ENCODE assay signal across 15 cellular contexts in genomic region chr5:1038417-1039209, GRCh38.
"Had no signal": no experiment of that assay in that cellular context is flagged by ENCODE, and none has a peak within 500 bp of the region (broad histone marks: within the 10 kb centered on the region; RNA-seq: fewer than 3 reads in every experiment).

No MANE protein-coding gene starts in this region.

- H3K27ac ChIP-seq: dorsolateral prefrontal cortex, gastroesophageal sphincter, heart right ventricle, psoas muscle, tibial artery had no signal

- H3K27ac Mint-ChIP-seq: activated naive CD4-positive, alpha-beta T cell treated with anti-CD3 and anti-CD28 coated beads for 36 hours; activated T-helper 2 cell treated with anti-CD3 and anti-CD28 coated beads, Interferon-gamma antibody, Interleukin-2, Interleukin-4, amounts not matched to agents 10 μg/mL and 5 μg/mL and 100 μg/mL, durations not matched to agents 14 hours and 24 hours and 36 hours; nephron; stimulated activated effector memory CD8-positive, alpha-beta T cell treated with anti-CD3 and anti-CD28 coated beads, Interleukin-12 subunit alpha, Interleukin-12 subunit beta, amount 100 ng/mL, for 72 hours had no signal

- DNase-seq: activated CD4-positive, CD25-positive, alpha-beta regulatory T cell treated with anti-CD3 and anti-CD28 coated beads, Interleukin-2, amount 50 U/mL, for 72 hours; activated naive CD4-positive, alpha-beta T cell treated with anti-CD3 and anti-CD28 coated beads for 36 hours; erythroblast; islet precursor cell; stimulated activated CD4-positive, alpha-beta T cell treated with anti-CD3 and anti-CD28 coated beads, Interleukin-12 subunit alpha, Interleukin-12 subunit beta, amount 100 ng/mL, for 4 hours; stimulated activated CD4-positive, alpha-beta T cell treated with anti-CD3 and anti-CD28 coated beads, Interleukin-2, amount 100 ng/mL, for 24 hours; T-helper 9 cell; tibial artery had no signal

- H3K36me3 ChIP-seq: gastroesophageal sphincter, tibial artery had no signal

- H3K4me1 ChIP-seq: gastroesophageal sphincter, heart right ventricle, psoas muscle, tibial artery had no signal

- ATAC-seq: gastroesophageal sphincter; heart right ventricle; psoas muscle; stimulated activated effector memory CD8-positive, alpha-beta T cell treated with anti-CD3 and anti-CD28 coated beads, Interleukin-12 subunit alpha, Interleukin-12 subunit beta, amount 100 ng/mL, for 72 hours had no signal

- H3K9me3 ChIP-seq: gastroesophageal sphincter, heart right ventricle, psoas muscle, tibial artery had no signal

- H3K4me3 Mint-ChIP-seq: activated naive CD4-positive, alpha-beta T cell treated with anti-CD3 and anti-CD28 coated beads for 36 hours; nephron; stimulated activated effector memory CD8-positive, alpha-beta T cell treated with anti-CD3 and anti-CD28 coated beads, Interleukin-12 subunit alpha, Interleukin-12 subunit beta, amount 100 ng/mL, for 72 hours had no signal

- H3K4me3 ChIP-seq: dorsolateral prefrontal cortex, gastroesophageal sphincter, heart right ventricle, psoas muscle, tibial artery had no signal

- H3K27me3 ChIP-seq: dorsolateral prefrontal cortex, gastroesophageal sphincter, heart right ventricle had no signal

- H3K4me1 Mint-ChIP-seq: nephron had no signal
